Comparison of ENCODE assay signal across 8 cellular contexts in genomic region chr11:118607401-118608267, GRCh38.
DNase-seq lines count a peak whose midpoint lies in the region; ATAC-seq and TF ChIP-seq lines count a peak whose summit lies in the region.

PHLDB1 (plus strand) TSS chr11:118607615; CDS start chr11:118613837, 6,222 bp downstream.

- no peak within 1 kb of the TSS for H2AFZ ChIP-seq in Loucy (ENCODE audit: low read length)

- H3K9ac ChIP-seq in Loucy (ENCODE audit: low read depth, low read length, poor library complexity, severe bottlenecking) = no peak within 1 kb of the TSS

- no peak within 1 kb of the TSS for H3K4me2 ChIP-seq in Loucy (ENCODE audit: low read depth, low read length, poor library complexity, severe bottlenecking)

- H3K9me2 ChIP-seq in Loucy (replicated peaks; ENCODE audit: low read depth, low read length) = no peaks in the 10 kb centered on the region

- DNase-seq in DMS79 treated with DMSO at 0.1 percent for 48 hours (lab: John Stamatoyannopoulos, UW) = peak; percentile 62
- peak; percentile 41 for DNase-seq in central memory CD4-positive, alpha-beta T cell
- peak; percentile 52 for DNase-seq in iPS-NIHi7 (ENCODE audit: extremely low spot score)
- DNase-seq in skeletal muscle cell (ENCODE audit: low read depth) = peak; percentile 64

- H3K27ac ChIP-seq in VCaP = peak within 1 kb of the TSS; percentile 65; the same call in 1 of the 2 replicates

- H3K36me3 ChIP-seq in Loucy (ENCODE audit: insufficient read depth, low read length) = no peaks in the 10 kb centered on the region

- H3K4me1 ChIP-seq in Loucy (ENCODE audit: insufficient read depth, low read length, poor library complexity, severe bottlenecking) = no peaks in the 10 kb centered on the region

- H3K79me2 ChIP-seq in Loucy (ENCODE audit: insufficient read depth, low read length) = no peaks in the 10 kb centered on the region

- ATAC-seq in GM21381 (IDR thresholded peaks at IDR 0.05; ENCODE audit: unreplicated experiment) (no peak), GM21360 (IDR thresholded peaks at IDR 0.05; ENCODE audit: unreplicated experiment) (no peak)

- no peaks in the 10 kb centered on the region for H3F3A ChIP-seq in Loucy (ENCODE audit: low read depth)

- peaks cover 26% of the 10 kb centered on the region for H3K27me3 ChIP-seq in Loucy (ENCODE audit: insufficient read depth, low read length, poor library complexity, severe bottlenecking)

- no peaks in the 10 kb centered on the region for H4K20me1 ChIP-seq in Loucy (ENCODE audit: insufficient read depth, low read length, poor library complexity, severe bottlenecking)

- H3K4me3 ChIP-seq in Loucy (ENCODE audit: low read length, poor library complexity, severe bottlenecking) (no peak within 1 kb of the TSS), skeletal muscle cell (ENCODE audit: low read depth, low read length) (peak within 1 kb of the TSS; percentile 84)

- peak; percentile 33 for TF ChIP-seq CTCF in Loucy (conservative IDR thresholded peaks at IDR 0.05; ENCODE audit: low read length)
- TF ChIP-seq CTCF in VCaP (conservative IDR thresholded peaks at IDR 0.05) = peak; percentile 74

- H3K9me3 ChIP-seq in Loucy (ENCODE audit: insufficient read depth, low read depth, low read length) = no peaks in the 10 kb centered on the region
